In genomic region chr5:175967471-175968372, GRCh38 we compare ENCODE assay signal across 7 cellular contexts. TPM values are rescaled to one million over a fixed set of nuclear protein-coding genes. Genes with fewer than 3 reads are reported as not detected.
DNase-seq lines count a peak whose midpoint lies in the region; ATAC-seq and TF ChIP-seq lines count a peak whose summit lies in the region.
"Not testable (repeated sequence)": the region's sequence is repeated elsewhere in the genome, so short reads cannot be mapped to it uniquely, and the experiment has no call there.

A gene with protein sequence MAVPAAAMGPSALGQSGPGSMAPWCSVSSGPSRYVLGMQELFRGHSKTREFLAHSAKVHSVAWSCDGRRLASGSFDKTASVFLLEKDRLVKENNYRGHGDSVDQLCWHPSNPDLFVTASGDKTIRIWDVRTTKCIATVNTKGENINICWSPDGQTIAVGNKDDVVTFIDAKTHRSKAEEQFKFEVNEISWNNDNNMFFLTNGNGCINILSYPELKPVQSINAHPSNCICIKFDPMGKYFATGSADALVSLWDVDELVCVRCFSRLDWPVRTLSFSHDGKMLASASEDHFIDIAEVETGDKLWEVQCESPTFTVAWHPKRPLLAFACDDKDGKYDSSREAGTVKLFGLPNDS (minus strand): TSS chr5:175968315. CDS start chr5:175968208, 107 bp downstream.

- peak; percentile 98 for ATAC-seq in GM18868 (IDR thresholded peaks at IDR 0.05; ENCODE audit: unreplicated experiment)
- peak; percentile 98 for ATAC-seq in HG02938 (IDR thresholded peaks at IDR 0.05; ENCODE audit: unreplicated experiment)
- peak; percentile 100 for ATAC-seq in right lobe of liver

- DNase-seq in activated T-cell treated with anti-CD3 and anti-CD28 coated beads for 4 hours = peak; percentile 40
- peak; percentile 70 to 81 (median 71) for DNase-seq in right lobe of liver
- peak; percentile 56 to 60 for DNase-seq in stimulated activated CD4-positive, alpha-beta T cell treated with anti-CD3 and anti-CD28 coated beads, Interleukin-12 subunit alpha, Interleukin-12 subunit beta, amount 100 ng/mL, for 24 hours (ENCODE audit: low read depth in 2 of 2)

- H3K36me3 ChIP-seq in OCI-LY3 (replicated peaks; ENCODE audit: low read depth, low read length); endocrine pancreas (ENCODE audit: control insufficient read depth, insufficient read depth, low read length); right lobe of liver: not testable (repeated sequence)

- not testable (repeated sequence) for TF ChIP-seq CTCF in OCI-LY3 (IDR thresholded peaks at IDR 0.05; ENCODE audit: low read depth, low read length); right lobe of liver (IDR thresholded peaks at IDR 0.05)

- intact Hi-C loops in right lobe of liver (cut with DNase I) = not testable (repeated sequence)

- H3K4me3 ChIP-seq in OCI-LY3 (ENCODE audit: low read length) (peak within 1 kb of the TSS; percentile 79), endocrine pancreas (ENCODE audit: control insufficient read depth, insufficient read depth, low read length) (peak within 1 kb of the TSS; percentile 52), right lobe of liver (peak within 1 kb of the TSS; percentile 74 to 85 (median 74))

- TF ChIP-seq POLR2A in right lobe of liver (IDR thresholded peaks at IDR 0.05) = not testable (repeated sequence)

- not testable (repeated sequence) for H3K27me3 ChIP-seq in OCI-LY3 (ENCODE audit: low read depth, low read length); endocrine pancreas (ENCODE audit: control insufficient read depth, insufficient read depth, low read length); right lobe of liver

- H3K9ac ChIP-seq in OCI-LY3 (ENCODE audit: low read length) = peak within 1 kb of the TSS; percentile 61; the same call in 1 of the 2 replicates
- H3K9ac ChIP-seq in endocrine pancreas (ENCODE audit: control insufficient read depth, insufficient read depth, low read length) = not testable (repeated sequence)

- WGBS in right lobe of liver (ENCODE audit: insufficient coverage, low coverage, low lambda C conversion rate, missing lambda C conversion rate) = under 1% methylated on average over 39 of the region's 67 CpGs

- not testable (repeated sequence) for H4K20me1 ChIP-seq in OCI-LY3 (ENCODE audit: insufficient read depth, low read length)

- H3K9me3 ChIP-seq in OCI-LY3 (ENCODE audit: insufficient read depth, low read length); endocrine pancreas (ENCODE audit: control insufficient read depth, low read length); right lobe of liver: not testable (repeated sequence)

- H3K79me2 ChIP-seq in OCI-LY3 (ENCODE audit: low read length) = not testable (repeated sequence)

- peak within 1 kb of the TSS; percentile 37; the same call in 1 of the 2 replicates for H3K4me2 ChIP-seq in OCI-LY3 (ENCODE audit: low read length)

- H3K27ac ChIP-seq in OCI-LY3 (ENCODE audit: low read length); right lobe of liver: not testable (repeated sequence)

- not testable (repeated sequence) for H2AFZ ChIP-seq in OCI-LY3 (ENCODE audit: low read depth, low read length)

- not testable (repeated sequence) for H3K4me1 ChIP-seq in OCI-LY3 (ENCODE audit: low read length); endocrine pancreas (ENCODE audit: control insufficient read depth, insufficient read depth, low read length); right lobe of liver

RNA-seq across cellular contexts. Expression of the gene that starts here (rescaled TPM):
- total RNA-seq in right lobe of liver = 10 to 100 TPM; 12.0 to 26.6 (median 21.9) TPM
